ENCODE assay signal across 8 cellular contexts in genomic region chr11:102451693-102452460, GRCh38. TPM values are rescaled to one million over a fixed set of nuclear protein-coding genes. Genes with fewer than 3 reads are reported as not detected.
DNase-seq lines count a peak whose midpoint lies in the region; ATAC-seq and TF ChIP-seq lines count a peak whose summit lies in the region.

No MANE protein-coding gene starts in this region.

- peak overlapping the region; percentile 88 for H2AFZ ChIP-seq in DND-41 (ENCODE audit: low read depth, low read length)

- H3K4me1 ChIP-seq in DND-41 (ENCODE audit: insufficient read depth, low read length) (peaks cover 44% of the 10 kb centered on the region), upper lobe of right lung (peaks cover 33% of the 10 kb centered on the region)

- H3K79me2 ChIP-seq in DND-41 (ENCODE audit: insufficient read depth, low read length) = peaks cover 57% of the 10 kb centered on the region

- H3K27ac ChIP-seq in DND-41 (ENCODE audit: low read length) = peak overlapping the region; percentile 91
- H3K27ac ChIP-seq in upper lobe of right lung = peak overlapping the region; percentile 84

- H4K20me1 ChIP-seq in DND-41 (ENCODE audit: insufficient read depth, low read length) = peaks cover 39% of the 10 kb centered on the region

- H3K9me3 ChIP-seq in DND-41 (ENCODE audit: insufficient read depth, low read length, severe bottlenecking) (no peaks in the 10 kb centered on the region), upper lobe of right lung (no peaks in the 10 kb centered on the region)

- H3K4me3 ChIP-seq in DND-41 (ENCODE audit: low read depth in 1 of 2, low read length in 2 of 2) = peak overlapping the region; percentile 67 to 72
- peak overlapping the region; percentile 63 for H3K4me3 ChIP-seq in upper lobe of right lung

- peaks cover 51 to 60% (median 59%) of the 10 kb centered on the region in 3 donors for H3K4me1 Mint-ChIP-seq in IgD-negative memory B cell

- H3K36me3 Mint-ChIP-seq in IgD-negative memory B cell = peaks cover 2% of the 10 kb centered on the region

- peak overlapping the region; percentile 94 to 100 (median 98) for H3K4me3 Mint-ChIP-seq in IgD-negative memory B cell

- TF ChIP-seq CTCF in DND-41 (IDR thresholded peaks at IDR 0.05; ENCODE audit: borderline replicate concordance, extremely low read depth, low read length, poor library complexity, severe bottlenecking) (peak; percentile 51), upper lobe of right lung (IDR thresholded peaks at IDR 0.05) (peak; percentile 20)

- H3K36me3 ChIP-seq in DND-41 (ENCODE audit: insufficient read depth, low read length) (peaks cover 22% of the 10 kb centered on the region), upper lobe of right lung (no peaks in the 10 kb centered on the region)

- intact Hi-C loops in cardiac septum (cut with DNase I) = loop anchor here (2.0 kb wide), 1 partner anchor 105 kb away; the partner anchor contains the start of gene BIRC2
- intact Hi-C loops in posterior cingulate gyrus (cut with DNase I) = loop anchor here (1.0 to 5.0 kb wide), 3 partner anchors 45 to 105 kb away; partner anchors contain the start of gene BIRC2
- intact Hi-C loops in upper lobe of right lung (cut with DNase I) = no loop called here

- ATAC-seq in DND-41 (ENCODE audit: insufficient read depth, low read depth) = peak; percentile 76
- ATAC-seq in GM21528 (IDR thresholded peaks at IDR 0.05; ENCODE audit: low FRiP score, unreplicated experiment) = peak; percentile 62
- ATAC-seq in upper lobe of right lung = peak; percentile 70

- peak overlapping the region; percentile 62 for H3K4me2 ChIP-seq in DND-41 (ENCODE audit: insufficient read depth, low read length)

- H3K9me3 Mint-ChIP-seq in IgD-negative memory B cell = no peaks in the 10 kb centered on the region

- DNase-seq in DND-41 (peak; percentile 85), SHP77 treated with DMSO at 0.1 percent for 48 hours (lab: John Stamatoyannopoulos, UW) (peak; percentile 35), cardiac septum (ENCODE audit: low spot score) (peak; percentile 84), posterior cingulate gyrus (peak; percentile 37 to 94 (median 62)), upper lobe of right lung (peak; percentile 85)
- DNase-seq in activated naive CD4-positive, alpha-beta T cell treated with anti-CD3 and anti-CD28 coated beads, Interleukin-2, amount 50 U/mL, for 16 hours = peak; percentile 78

- H3K27ac Mint-ChIP-seq in IgD-negative memory B cell = peak overlapping the region; percentile 92 to 99 (median 95)

- H3K27me3 Mint-ChIP-seq in IgD-negative memory B cell = no peaks in the 10 kb centered on the region

- H3K27me3 ChIP-seq in DND-41 (ENCODE audit: insufficient read depth, low read length, poor library complexity) (no peaks in the 10 kb centered on the region), upper lobe of right lung (no peaks in the 10 kb centered on the region)

- peak overlapping the region; percentile 76 for H3K9ac ChIP-seq in DND-41 (ENCODE audit: low read depth, low read length)

RNA-seq across cellular contexts. Expression of gene TMEM123, which starts 0.7 kb away (rescaled TPM):
- polyA plus RNA-seq in IgD-negative memory B cell = 179 TPM
- total RNA-seq in cardiac septum = 50.6 TPM
- 203 TPM for total RNA-seq in upper lobe of right lung

Comparison
In these comparisons a context has a peak if more than half of its experiments do, and no peak if none do; other contexts are left out.
1. Peak in every context shown above with its lines: DNase-seq, ATAC-seq, H3K4me3 ChIP-seq and H3K27ac ChIP-seq.
2. DNase-seq: peak in every context shown above with its lines; median percentile 85 in DND-41; 85 in upper lobe of right lung; 84 in cardiac septum; 78 in activated naive CD4-positive, alpha-beta T cell treated with anti-CD3 and anti-CD28 coated beads, Interleukin-2, amount 50 U/mL, for 16 hours; 62 in posterior cingulate gyrus; 35 in SHP77 treated with DMSO at 0.1 percent for 48 hours.